ENCODE assay signal across 8 cellular contexts in the genomic region with DNA sequence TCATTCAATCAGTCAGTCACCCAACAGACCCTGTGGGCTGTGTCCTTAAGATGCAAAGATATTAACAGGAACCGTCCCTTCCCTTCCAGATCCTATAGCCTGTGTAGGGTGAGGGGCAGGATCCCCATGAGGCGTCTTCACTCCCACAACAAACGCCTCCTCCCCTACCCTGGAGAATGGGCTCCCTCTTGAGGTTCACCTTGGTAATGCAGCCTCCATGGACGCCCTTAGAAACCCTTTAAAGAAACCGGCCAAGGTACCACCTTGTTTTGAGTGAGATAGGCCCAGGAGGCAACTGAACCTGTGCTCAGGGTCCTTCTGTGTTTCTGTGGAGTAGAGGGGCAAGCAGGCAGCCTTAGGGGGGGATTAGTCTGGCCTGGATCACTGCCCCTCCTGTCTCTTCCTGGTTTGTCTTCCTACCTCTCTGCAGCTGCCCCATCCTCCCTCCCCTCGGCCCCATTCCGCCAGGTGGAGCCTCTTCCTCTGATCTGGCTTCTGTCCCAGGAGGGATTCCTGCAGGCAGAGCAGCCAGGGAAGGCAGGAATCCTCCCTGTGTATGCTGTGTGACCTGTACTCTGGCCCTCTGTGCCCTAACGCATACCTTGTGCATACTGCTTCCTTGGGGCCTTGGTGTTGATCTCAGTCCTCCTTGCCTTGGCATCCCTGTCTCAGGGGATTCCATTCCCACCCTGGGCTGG. TPM values are rescaled to one million over a fixed set of nuclear protein-coding genes. Genes with fewer than 3 reads are reported as not detected.
DNase-seq lines count a peak whose midpoint lies in the region; ATAC-seq, FAIRE-seq and TF ChIP-seq lines count a peak whose summit lies in the region.

No MANE protein-coding gene starts in this region.

- POLR2A ChIA-PET in RWPE1 (lab: Yijun Ruan, JAX; ENCODE audit: low non-redundant PET), result no interaction called here

- no peak for TF ChIP-seq POLR2A in tibial nerve (IDR thresholded peaks at IDR 0.05)

- no peak overlapping the region for H3K4me3 Mint-ChIP-seq in activated T-helper 2 cell treated with anti-CD3 and anti-CD28 coated beads, Interferon-gamma antibody, Interleukin-2, Interleukin-4, amounts not matched to agents 10 μg/mL and 5 μg/mL and 100 μg/mL, durations not matched to agents 14 hours and 24 hours and 36 hours (ENCODE audit: low read depth)

- FAIRE-seq in frontal cortex (lab: Jason Lieb, UNC), result no peak

- H3K27ac ChIP-seq in RWPE1, result peak overlapping the region; percentile 71
- H3K27ac ChIP-seq in tibial nerve, result no peak overlapping the region

- H3K27me3 Mint-ChIP-seq in activated T-helper 2 cell treated with anti-CD3 and anti-CD28 coated beads, Interferon-gamma antibody, Interleukin-2, Interleukin-4, amounts not matched to agents 10 μg/mL and 5 μg/mL and 100 μg/mL, durations not matched to agents 14 hours and 24 hours and 36 hours (ENCODE audit: low read depth), result peaks cover 6% of the 10 kb centered on the region

- 14 to 20% methylated on average over 8 of the region's 8 CpGs for WGBS in tibial nerve, 2 donors

- intact Hi-C loops in activated T-helper 2 cell treated with anti-CD3 and anti-CD28 coated beads, Interferon-gamma antibody, Interleukin-2, Interleukin-4, amounts not matched to agents 10 μg/mL and 5 μg/mL and 100 μg/mL, durations not matched to agents 14 hours and 24 hours and 36 hours (cut with micrococcal nuclease), result loop anchor here (1.0 to 5.0 kb wide), 3 partner anchors 91 to 389 kb away; partner anchors contain the start of gene FRS3

- peak; percentile 69 for DNase-seq in EH (ENCODE audit: low read depth)
- DNase-seq in LNCaP clone FGC (ENCODE audit: low read depth), result peak; percentile 73
- peak; percentile 89 for DNase-seq in RWPE1 (ENCODE audit: low spot score)
- peak; percentile 64 for DNase-seq in activated T-helper 2 cell treated with anti-CD3 and anti-CD28 coated beads, Interferon-gamma antibody, Interleukin-2, Interleukin-4, amounts not matched to agents 10 μg/mL and 5 μg/mL and 100 μg/mL, durations not matched to agents 14 hours and 24 hours and 36 hours (ENCODE audit: low spot score)
- peak; percentile 28 to 74 for DNase-seq in frontal cortex (ENCODE audit: low spot score in 2 of 2)
- peak; percentile 70 for DNase-seq in omental fat pad (ENCODE audit: low spot score)
- DNase-seq in tibial nerve (ENCODE audit: low spot score in 2 of 2), result peak; percentile 36 to 84

- no peak for TF ChIP-seq EP300 in tibial nerve (IDR thresholded peaks at IDR 0.05)

- H3K4me3 ChIP-seq in LNCaP clone FGC (ENCODE audit: low read depth, low read length) (no peak overlapping the region), tibial nerve (no peak overlapping the region)

- ATAC-seq in omental fat pad (ENCODE audit: low FRiP score), result peak; percentile 76
- no peak for ATAC-seq in HG03457 (IDR thresholded peaks at IDR 0.05; ENCODE audit: unreplicated experiment)

- H3K27ac Mint-ChIP-seq in activated T-helper 2 cell treated with anti-CD3 and anti-CD28 coated beads, Interferon-gamma antibody, Interleukin-2, Interleukin-4, amounts not matched to agents 10 μg/mL and 5 μg/mL and 100 μg/mL, durations not matched to agents 14 hours and 24 hours and 36 hours, result no peak overlapping the region

- H3K4me1 ChIP-seq in tibial nerve, result peaks cover 0 to 3% (median 0%) of the 10 kb centered on the region in 4 donors

- TF ChIP-seq CTCF in LNCaP clone FGC (IDR thresholded peaks at IDR 0.05; ENCODE audit: control insufficient read depth, extremely low read depth, insufficient read depth) (peak; percentile 98), RWPE1 (conservative IDR thresholded peaks at IDR 0.05; ENCODE audit: low read depth) (peak; percentile 94), omental fat pad (IDR thresholded peaks at IDR 0.05) (peak in 2 of 3 donors; percentile 83 to 91), tibial nerve (IDR thresholded peaks at IDR 0.05) (peak; percentile 84 to 93 (median 88))

- CTCF ChIA-PET in RWPE1 (lab: Yijun Ruan, JAX), result interaction anchor here (0.5 to 3.1 kb wide), 12 partner anchors 10 to 314 kb away, joined by 3 to 16 read pairs (median 4); no protein-coding TSS in a partner anchor

- H3K9me3 Mint-ChIP-seq in activated T-helper 2 cell treated with anti-CD3 and anti-CD28 coated beads, Interferon-gamma antibody, Interleukin-2, Interleukin-4, amounts not matched to agents 10 μg/mL and 5 μg/mL and 100 μg/mL, durations not matched to agents 14 hours and 24 hours and 36 hours, result no peaks in the 10 kb centered on the region

- peaks cover 0 to 6% of the 10 kb centered on the region in 2 donors for H3K27me3 ChIP-seq in tibial nerve

- H3K4me1 Mint-ChIP-seq in activated T-helper 2 cell treated with anti-CD3 and anti-CD28 coated beads, Interferon-gamma antibody, Interleukin-2, Interleukin-4, amounts not matched to agents 10 μg/mL and 5 μg/mL and 100 μg/mL, durations not matched to agents 14 hours and 24 hours and 36 hours (ENCODE audit: low read depth), result no peaks in the 10 kb centered on the region

- no peaks in the 10 kb centered on the region for H3K36me3 ChIP-seq in tibial nerve

- no peaks in the 10 kb centered on the region for H3K36me3 Mint-ChIP-seq in activated T-helper 2 cell treated with anti-CD3 and anti-CD28 coated beads, Interferon-gamma antibody, Interleukin-2, Interleukin-4, amounts not matched to agents 10 μg/mL and 5 μg/mL and 100 μg/mL, durations not matched to agents 14 hours and 24 hours and 36 hours (ENCODE audit: low read depth)

- no peaks in the 10 kb centered on the region for H3K9me3 ChIP-seq in tibial nerve

RNA-seq across cellular contexts. Expression of gene GUCA1A, which starts 6.6 kb away (rescaled TPM):
- total RNA-seq in activated T-helper 2 cell treated with anti-CD3 and anti-CD28 coated beads, Interferon-gamma antibody, Interleukin-2, Interleukin-4, amounts not matched to agents 10 μg/mL and 5 μg/mL and 100 μg/mL, durations not matched to agents 14 hours and 24 hours and 36 hours, result 0.16 and 0.18 TPM in 2 replicates
- total RNA-seq in frontal cortex (1.2 TPM), omental fat pad (not detected), tibial nerve (not detected)

RNA-seq across cellular contexts. Expression of gene C6orf132, which starts 24.2 kb away (rescaled TPM):
- 0.09 and 0.23 TPM in 2 replicates for total RNA-seq in activated T-helper 2 cell treated with anti-CD3 and anti-CD28 coated beads, Interferon-gamma antibody, Interleukin-2, Interleukin-4, amounts not matched to agents 10 μg/mL and 5 μg/mL and 100 μg/mL, durations not matched to agents 14 hours and 24 hours and 36 hours
- total RNA-seq in frontal cortex, result under 0.01 TPM
- total RNA-seq in omental fat pad, result 10 to 100 TPM in 1 of 4 donors, 1 to 10 TPM in 3; 3.0 to 19.0 (median 3.6) TPM
- total RNA-seq in tibial nerve, result 1 to 10 TPM in 3 of 4 donors, under 1 TPM in 1; 0.22 to 4.7 (median 2.2) TPM

RNA-seq across cellular contexts. Expression of gene GUCA1B, which starts 28.2 kb away (rescaled TPM):
- 1.0 and 1.1 TPM in 2 replicates for total RNA-seq in activated T-helper 2 cell treated with anti-CD3 and anti-CD28 coated beads, Interferon-gamma antibody, Interleukin-2, Interleukin-4, amounts not matched to agents 10 μg/mL and 5 μg/mL and 100 μg/mL, durations not matched to agents 14 hours and 24 hours and 36 hours
- total RNA-seq in frontal cortex (0.41 TPM), omental fat pad (under 1 TPM in 2 of 4 donors, not detected in 2; 0.63 to 0.95 TPM), tibial nerve (1 to 10 TPM in 3 of 4 donors, not detected in 1; 4.4 to 7.5 (median 4.6) TPM)

RNA-seq across cellular contexts. Expression of gene MRPS10, which starts 51.1 kb away (rescaled TPM):
- total RNA-seq in activated T-helper 2 cell treated with anti-CD3 and anti-CD28 coated beads, Interferon-gamma antibody, Interleukin-2, Interleukin-4, amounts not matched to agents 10 μg/mL and 5 μg/mL and 100 μg/mL, durations not matched to agents 14 hours and 24 hours and 36 hours, result 39.6 and 40.4 TPM in 2 replicates
- 51.4 TPM for total RNA-seq in frontal cortex
- 10 to 100 TPM; 21.4 to 38.0 (median 27.2) TPM for total RNA-seq in omental fat pad
- total RNA-seq in tibial nerve, result 10 to 100 TPM; 20.7 to 30.6 (median 23.6) TPM
